In genomic region chr1:204435246-204435885, GRCh38 we compare ENCODE assay signal across 11 cellular contexts. TPM values are rescaled to one million over a fixed set of nuclear protein-coding genes. Genes with fewer than 3 reads are reported as not detected.
DNase-seq lines count a peak whose midpoint lies in the region; ATAC-seq and TF ChIP-seq lines count a peak whose summit lies in the region.
"Had no signal": no experiment of that assay in that cellular context is flagged by ENCODE, and none has a peak within 500 bp of the region (broad histone marks: within the 10 kb centered on the region; RNA-seq: fewer than 3 reads in every experiment).

No MANE protein-coding gene starts in this region.

- no peak overlapping the region for H3K18ac ChIP-seq in H9 (ENCODE audit: insufficient read length, low read depth, low read length)

- H3K27me3 ChIP-seq in right cardiac atrium (ENCODE audit: control insufficient read depth, insufficient read depth) (no peaks in the 10 kb centered on the region), subcutaneous abdominal adipose tissue (ENCODE audit: control insufficient read depth in 5 of 5, insufficient read depth in 4 of 5, low read length in 5 of 5) (no peaks in the 10 kb centered on the region), H9 (ENCODE audit: insufficient read depth, low read length) (no peaks in the 10 kb centered on the region), brain microvascular endothelial cell (replicated peaks) (no peaks in the 10 kb centered on the region)
- H3K27me3 ChIP-seq: body of pancreas had no signal

- no peaks in the 10 kb centered on the region for H3K79me2 ChIP-seq in H9 (ENCODE audit: insufficient read depth, low read length)

- H3K23ac ChIP-seq in H9 (ENCODE audit: insufficient read length, low read depth, low read length): no peak overlapping the region

- no peak overlapping the region for H2BK5ac ChIP-seq in H9 (ENCODE audit: insufficient read length, low read length)

- H2BK120ac ChIP-seq in H9 (ENCODE audit: low read depth, low read length, poor library complexity, severe bottlenecking): no peak overlapping the region

- H3K4me2 ChIP-seq in H9 (ENCODE audit: insufficient read depth, insufficient read length, low read length): no peak overlapping the region

- no peaks in the 10 kb centered on the region for H3K27me3 Mint-ChIP-seq in H9 (ENCODE audit: low read depth)

- no peak for TF ChIP-seq CTCF in H9 (conservative IDR thresholded peaks at IDR 0.05)
- TF ChIP-seq CTCF in brain microvascular endothelial cell (IDR thresholded peaks at IDR 0.05; ENCODE audit: low read depth, low read length, missing control alignments): no peak

- H2BK15ac ChIP-seq in H9 (ENCODE audit: low read depth, low read length): no peak overlapping the region

- no peak overlapping the region for H2AFZ ChIP-seq in H9 (ENCODE audit: low read length)

- H3K4me1 Mint-ChIP-seq in H9: no peaks in the 10 kb centered on the region; a peak in 1 of 4 replicates

- H3K4me3 ChIP-seq in right cardiac atrium (ENCODE audit: low read length) (no peak overlapping the region), subcutaneous abdominal adipose tissue (ENCODE audit: low read depth in 1 of 5, low read length in 5 of 5) (no peak overlapping the region), brain microvascular endothelial cell (ENCODE audit: low read depth, low read length) (no peak overlapping the region)
- H3K4me3 ChIP-seq: body of pancreas had no signal

- no peak overlapping the region for H3K14ac ChIP-seq in H9 (ENCODE audit: insufficient read depth, low read length)

- H3K9me3 Mint-ChIP-seq in H9: no peaks in the 10 kb centered on the region

- H3K23me2 ChIP-seq in H9 (ENCODE audit: insufficient read length, low read depth, low read length, poor library complexity, severe bottlenecking): no peaks in the 10 kb centered on the region

- H3K4me3 Mint-ChIP-seq in H9: no peak overlapping the region

- peaks cover 7 to 27% (median 21%) of the 10 kb centered on the region in 3 experiments; a peak in 6 of 7 replicates for H3K36me3 Mint-ChIP-seq in H9 (ENCODE audit: insufficient read depth in 1 of 3, low read depth in 3 of 3)

- in situ Hi-C loops in brain microvascular endothelial cell (cut with HindIII; ENCODE audit: low pct_ligation_motif_present, low sequenced_read_pairs): no loop called here

- WGBS in right cardiac atrium: 68% methylated on average over 4 of the region's 4 CpGs
- no CpG with 5 or more reads among the region's 4 CpGs for WGBS in H9 (ENCODE audit: extremely low coverage, insufficient read length, low lambda C conversion rate)

- no peak overlapping the region for H4K8ac ChIP-seq in H9 (replicated peaks; ENCODE audit: insufficient read length, low read depth, low read length)

- H3K79me1 ChIP-seq in H9 (ENCODE audit: insufficient read depth, low read depth, low read length, poor library complexity, severe bottlenecking): no peaks in the 10 kb centered on the region

- no peak overlapping the region for H2BK12ac ChIP-seq in H9 (ENCODE audit: insufficient read length, low read depth, low read length)

- H4K5ac ChIP-seq in H9 (ENCODE audit: insufficient read length, low read depth, low read length): no peak overlapping the region

- ATAC-seq in right cardiac atrium (peak; percentile 27 to 41), HG03139 (IDR thresholded peaks at IDR 0.05; ENCODE audit: unreplicated experiment) (no peak), GM18519 (IDR thresholded peaks at IDR 0.05; ENCODE audit: low FRiP score, unreplicated experiment) (no peak)
- ATAC-seq: body of pancreas had no signal

- peak overlapping the region in 1 of 5 donors; percentile 47 for H3K9ac ChIP-seq in subcutaneous abdominal adipose tissue (ENCODE audit: low read length in 5 of 5)
- no peak overlapping the region for H3K9ac ChIP-seq in H9 (ENCODE audit: extremely low read depth, insufficient read length, low read length)

- H3K27ac Mint-ChIP-seq in H9: no peak overlapping the region

- H3K9me3 ChIP-seq in right cardiac atrium (ENCODE audit: control insufficient read depth, low read length) (no peaks in the 10 kb centered on the region), subcutaneous abdominal adipose tissue (ENCODE audit: control insufficient read depth in 5 of 5, low read length in 5 of 5) (no peaks in the 10 kb centered on the region), H9 (ENCODE audit: control insufficient read depth, low read depth, low read length) (no peaks in the 10 kb centered on the region)
- H3K9me3 ChIP-seq: body of pancreas had no signal

- no peak overlapping the region for H4K91ac ChIP-seq in H9 (ENCODE audit: insufficient read length, low read depth, low read length)

- H3K4me1 ChIP-seq in right cardiac atrium (ENCODE audit: control insufficient read depth, insufficient read depth, low read length) (peaks cover 2% of the 10 kb centered on the region), subcutaneous abdominal adipose tissue (ENCODE audit: control insufficient read depth in 5 of 5, insufficient read depth in 5 of 5, low read length in 5 of 5) (peaks cover 12 to 64% (median 57%) of the 10 kb centered on the region in 5 donors), H9 (ENCODE audit: insufficient read depth, low read length) (no peaks in the 10 kb centered on the region)
- H3K4me1 ChIP-seq: body of pancreas had no signal

- H3K27ac ChIP-seq in right cardiac atrium (ENCODE audit: low read length) (peak overlapping the region; percentile 58), subcutaneous abdominal adipose tissue (ENCODE audit: low read depth, low read length) (peak overlapping the region; percentile 69), H9 (ENCODE audit: insufficient read length, low read depth, low read length) (no peak overlapping the region), brain microvascular endothelial cell (no peak overlapping the region)
- H3K27ac ChIP-seq: body of pancreas had no signal

- DNase-seq in HuH-7.5 (ENCODE audit: low spot score) (peak; percentile 51), amniotic epithelial cell (ENCODE audit: low read depth) (peak; percentile 91), right cardiac atrium (no peak), H9 (no peak), brain microvascular endothelial cell (no peak)
- DNase-seq: activated CD4-positive, alpha-beta T cell treated with anti-CD3 and anti-CD28 coated beads, Interleukin-2, amount 50 U/mL, for 48 hours; body of pancreas; SHP77 had no signal

- H3K56ac ChIP-seq in H9 (ENCODE audit: insufficient read length, low read depth, low read length): no peak overlapping the region

- no peak overlapping the region for H2BK20ac ChIP-seq in H9 (ENCODE audit: low read depth, low read length, poor library complexity, severe bottlenecking)

- intact Hi-C loops in right cardiac atrium (cut with DNase I): no loop called here

- H2AK5ac ChIP-seq in H9 (ENCODE audit: insufficient read length, low read length): no peak overlapping the region

- H3K4ac ChIP-seq in H9 (ENCODE audit: low read depth, low read length): no peak overlapping the region

- H4K20me1 ChIP-seq in H9 (ENCODE audit: control insufficient read depth, insufficient read depth, insufficient read length): peaks cover 2% of the 10 kb centered on the region

- H3K36me3 ChIP-seq in subcutaneous abdominal adipose tissue (ENCODE audit: control insufficient read depth in 5 of 5, insufficient read depth in 5 of 5, low read length in 5 of 5) (peaks cover 8 to 70% (median 60%) of the 10 kb centered on the region in 5 donors), brain microvascular endothelial cell (replicated peaks) (no peaks in the 10 kb centered on the region)

- no peak overlapping the region for H3T11ph ChIP-seq in H9 (ENCODE audit: low read length)

RNA-seq across cellular contexts. Expression of gene PPP1R15B, which starts 23.7 kb away (rescaled TPM):
- total RNA-seq in right cardiac atrium (10 to 100 TPM; 20.0 to 36.3 (median 23.9) TPM), H9 (2021) (44.6 and 45.9 TPM in 2 replicates)
- polyA plus RNA-seq in right cardiac atrium: 14.2 TPM

RNA-seq across cellular contexts. Expression of gene PIK3C2B, which starts 59.2 kb away (rescaled TPM):
- total RNA-seq in right cardiac atrium (10 to 100 TPM; 24.9 to 32.7 (median 29.0) TPM), H9 (2021) (13.1 and 13.2 TPM in 2 replicates)
- 13.3 TPM for polyA plus RNA-seq in right cardiac atrium

Comparison
In these comparisons a context has a peak if more than half of its experiments do, and no peak if none do; other contexts are left out.
1. DNase-seq: peak in HuH-7.5 (single experiment) and amniotic epithelial cell (single experiment); none in right cardiac atrium (0 of 3), H9 (single experiment) and brain microvascular endothelial cell (single experiment).
2. ATAC-seq: peak in right cardiac atrium (2 of 2); none in HG03139 (single experiment) and GM18519 (single experiment).
3. H3K27ac ChIP-seq: peak in right cardiac atrium (single experiment) and subcutaneous abdominal adipose tissue (single experiment); none in H9 (single experiment) and brain microvascular endothelial cell (single experiment).